In genomic region chr10:132075909-132076577, GRCh38 we compare ENCODE assay signal across 20 cellular contexts. TPM values are rescaled to one million over a fixed set of nuclear protein-coding genes. Genes with fewer than 3 reads are reported as not detected.
DNase-seq lines count a peak whose midpoint lies in the region; ATAC-seq, FAIRE-seq and TF ChIP-seq lines count a peak whose summit lies in the region.
"Had no signal": no experiment of that assay in that cellular context is flagged by ENCODE, and none has a peak within 500 bp of the region (broad histone marks: within the 10 kb centered on the region; RNA-seq: fewer than 3 reads in every experiment).

No MANE protein-coding gene starts in this region.

- no peaks in the 10 kb centered on the region for H3K36me3 ChIP-seq in HepG2 (replicated peaks in 1 of 2; ENCODE audit: control insufficient read depth in 1 of 2, insufficient read depth in 2 of 2, low read length in 2 of 2)
- no peaks in the 10 kb centered on the region for H3K36me3 ChIP-seq in right lobe of liver
- no peaks in the 10 kb centered on the region for H3K36me3 ChIP-seq in H7 (replicated peaks; ENCODE audit: control insufficient read depth, insufficient read depth, low read length)
- H3K36me3 ChIP-seq: HAP-1 had no signal

- CTCF ChIA-PET in HepG2 (lab: Yijun Ruan, JAX; ENCODE audit: low intra/inter-chr PET ratio, low total read pairs), result no interaction called here

- H3K4me1 ChIP-seq in HepG2 (ENCODE audit: insufficient read depth, low read length) (peaks cover 10% of the 10 kb centered on the region), right lobe of liver (no peaks in the 10 kb centered on the region)
- H3K4me1 ChIP-seq: HAP-1 had no signal

- intact Hi-C loops in HepG2 (cut with micrococcal nuclease; ENCODE audit: unreplicated experiment) (no loop called here), right lobe of liver (cut with DNase I) (no loop called here)

- no peaks in the 10 kb centered on the region for H3K9me3 ChIP-seq in HepG2 (ENCODE audit: low read length)
- H3K9me3 ChIP-seq in right lobe of liver, result no peaks in the 10 kb centered on the region

- H4K20me1 ChIP-seq in HepG2 (ENCODE audit: insufficient read depth, low read length), result no peaks in the 10 kb centered on the region

- H3K9ac ChIP-seq in HepG2 (ENCODE audit: insufficient read depth, low read depth, low read length), result no peak overlapping the region

- DNase-seq in HepG2 (ENCODE audit: low spot score) (no peak), right lobe of liver (no peak), H7 (peak; percentile 21), islet precursor cell (peak; percentile 16), RCC 7860 (ENCODE audit: low spot score) (no peak), GM20000 (ENCODE audit: low spot score) (no peak), NCI-H1417 (lab: John Stamatoyannopoulos, UW) (no peak)
- DNase-seq: CD4-positive, alpha-beta T cell; CD8-positive, alpha-beta memory T cell; DMS 273 treated with DMSO at 0.1 percent for 48 hours; DMS79; EL; GDM1; HFFc6 had no signal

- BruUV-seq in HepG2 (replicated peaks; lab: Mats Ljungman, UMichigan), result no TSS peak

- in situ Hi-C loops in HepG2 (cut with HindIII; ENCODE audit: extremely low pct_ligation_motif_present, low pct_unique_long_range_greater_than_20kb), result no loop called here

- ATAC-seq in HepG2 (peak; percentile 29; the same call in 1 of the 3 replicates), right lobe of liver (no peak)
- ATAC-seq: GM12878, GM23338 had no signal

- H3K27ac ChIP-seq in HepG2 (ENCODE audit: extremely low read length, insufficient read depth, low read length) (no peak overlapping the region), right lobe of liver (no peak overlapping the region)

- TF ChIP-seq POLR2A in HepG2 (IDR thresholded peaks at IDR 0.05; ENCODE audit: insufficient read depth in 1 of 2, low read depth in 2 of 2, low read length in 2 of 2) (no peak), right lobe of liver (IDR thresholded peaks at IDR 0.05) (no peak)

- H3K27me3 ChIP-seq in HepG2 (ENCODE audit: control insufficient read depth in 1 of 2, insufficient read depth in 2 of 2, low read length in 2 of 2), result no peaks in the 10 kb centered on the region; a peak in 1 of 5 replicates
- no peaks in the 10 kb centered on the region for H3K27me3 ChIP-seq in right lobe of liver
- H3K27me3 ChIP-seq in H7 (ENCODE audit: control insufficient read depth, insufficient read depth, low read length), result no peaks in the 10 kb centered on the region

- no peaks in the 10 kb centered on the region for H3K79me2 ChIP-seq in HepG2 (ENCODE audit: insufficient read depth, low read length)

- no peak for TF ChIP-seq RAD21 in HepG2 (CRISPR knock-in tag; IDR thresholded peaks at IDR 0.05)

- TF ChIP-seq EP300 in HepG2 (IDR thresholded peaks at IDR 0.05; ENCODE audit: low read depth in 2 of 2, low read length in 2 of 2) (no peak), HepG2 (CRISPR knock-in tag; IDR thresholded peaks at IDR 0.05; ENCODE audit: borderline replicate concordance) (no peak)

- H3K4me3 ChIP-seq in HepG2 (replicated peaks in 1 of 3; ENCODE audit: insufficient read depth in 1 of 3, low read depth in 2 of 3, low read length in 3 of 3), result no peak overlapping the region
- no peak overlapping the region for H3K4me3 ChIP-seq in right lobe of liver
- H3K4me3 ChIP-seq in H7 (ENCODE audit: insufficient read depth, low read depth, low read length), result no peak overlapping the region
- H3K4me3 ChIP-seq: GM12878, GM23338, HAP-1 had no signal

- no peak overlapping the region for H3K4me2 ChIP-seq in HepG2 (ENCODE audit: low read depth, low read length)
- H3K4me2 ChIP-seq: GM23338 had no signal

- 30% methylated on average over 17 of the region's 17 CpGs for WGBS in HepG2 (ENCODE audit: low lambda C conversion rate)
- WGBS in right lobe of liver (ENCODE audit: insufficient coverage, low coverage, low lambda C conversion rate, missing lambda C conversion rate), result 71% methylated on average over 17 of the region's 17 CpGs

- no peak overlapping the region for H2AFZ ChIP-seq in HepG2 (ENCODE audit: low read length)
- H2AFZ ChIP-seq: GM23338 had no signal

- POLR2A ChIA-PET in HepG2 (lab: Yijun Ruan, JAX), result no interaction called here

- TF ChIP-seq CTCF in HepG2 (CRISPR knock-in tag; IDR thresholded peaks at IDR 0.05) (no peak), right lobe of liver (IDR thresholded peaks at IDR 0.05) (no peak), GM20000 (IDR thresholded peaks at IDR 0.05; ENCODE audit: extremely low read depth, missing control alignments) (no peak)

- FAIRE-seq in HepG2 (lab: Jason Lieb, UNC) (no peak), RCC 7860 (lab: Jason Lieb, UNC) (no peak)
- FAIRE-seq: D721Med, GM12878, GM19239 had no signal

TF ChIP-seq in HepG2, 621 proteins besides CTCF, POLR2A, EP300 and RAD21 (continues in another document):
- TF ChIP-seq ZNF639 (CRISPR knock-in tag; conservative IDR thresholded peaks at IDR 0.05), result no peak

RNA-seq across cellular contexts. Expression of gene JAKMIP3, which starts 10.3 kb away (rescaled TPM):
- total RNA-seq in HepG2 (2016; rRNA removed; fragmentation: Illumina TruSeq; extraction: Trizol) (0.04 and 0.11 TPM in 2 replicates), right lobe of liver (under 1 TPM; 0.06 to 0.22 (median 0.18) TPM)
- not detected in 2 replicates for total RNA-seq in HepG2 (2016; cell fraction: cytosol; rRNA removed; fragmentation: Illumina TruSeq; extraction: Trizol; ENCODE audit: low read depth)
- 0.11 TPM in 1 of 2 replicates, not detected in the other for total RNA-seq in HepG2 (2016; cell fraction: insoluble cytoplasmic fraction; rRNA removed; fragmentation: Illumina TruSeq; extraction: Trizol)
- 0.03 TPM in 2 replicates for total RNA-seq in HepG2 (2016; cell fraction: membrane; rRNA removed; fragmentation: Illumina TruSeq; extraction: Trizol)
- 0.12 and 0.22 TPM in 2 replicates for total RNA-seq in HepG2 (2016; cell fraction: nucleus; rRNA removed; fragmentation: Illumina TruSeq; extraction: Trizol)
- 0.03 and 0.12 TPM in 2 replicates for polyA plus RNA-seq in HepG2 (2011; rRNA removed)
- polyA plus RNA-seq in HepG2 (2011; cell fraction: cytosol; rRNA removed), result 0.01 and 0.03 TPM in 2 replicates
- polyA plus RNA-seq in HepG2 (2011; cell fraction: nucleus; rRNA removed), result 0.40 and 0.45 TPM in 2 replicates
- 0.07 and 0.12 TPM in 2 replicates for polyA plus RNA-seq in HepG2 (2012)
- 0.02 TPM in 1 of 2 replicates, not detected in the other for polyA plus RNA-seq in HepG2 (2016; cell fraction: cytosol; fragmentation: Illumina TruSeq; extraction: Trizol; ENCODE audit: low read depth)
- 0.04 and 0.08 TPM in 2 replicates for polyA plus RNA-seq in HepG2 (2016; cell fraction: insoluble cytoplasmic fraction; fragmentation: Illumina TruSeq; extraction: Trizol; ENCODE audit: low read depth)
- 0.03 TPM in 1 of 2 replicates, not detected in the other for polyA plus RNA-seq in HepG2 (2016; cell fraction: membrane; fragmentation: Illumina TruSeq; extraction: Trizol; ENCODE audit: low read depth)
- 0.45 and 0.53 TPM in 2 replicates for polyA plus RNA-seq in HepG2 (2016; cell fraction: nucleus; fragmentation: Illumina TruSeq; extraction: Trizol; ENCODE audit: insufficient read depth, low read depth)
- polyA minus RNA-seq in HepG2 (2011; rRNA and poly(A)+ RNA removed; ENCODE audit: low replicate concordance), result 0.07 TPM in 1 of 2 replicates, not detected in the other
- not detected in 2 replicates for polyA minus RNA-seq in HepG2 (2011; cell fraction: cytosol; rRNA and poly(A)+ RNA removed)
- 0.12 and 0.26 TPM in 2 replicates for polyA minus RNA-seq in HepG2 (2011; cell fraction: nucleus; rRNA and poly(A)+ RNA removed)
- 0.42 and 0.63 TPM in 2 replicates for total RNA-seq in H7 (2014; rRNA removed; shearing (Covaris generic))
- total RNA-seq: GM12878 had no signal
- polyA plus RNA-seq: CD14-positive monocyte; CD8-positive, alpha-beta memory T cell had no signal

Comparison
In these comparisons a context has a peak if more than half of its experiments do, and no peak if none do; other contexts are left out.
1. DNase-seq: peak in H7 (single experiment) and islet precursor cell (single experiment); none in HepG2 (single experiment), right lobe of liver (0 of 3), RCC 7860 (single experiment), GM20000 (single experiment) and NCI-H1417 (0 of 3).